ENCODE assay signal across 10 cellular contexts in the genomic region with DNA sequence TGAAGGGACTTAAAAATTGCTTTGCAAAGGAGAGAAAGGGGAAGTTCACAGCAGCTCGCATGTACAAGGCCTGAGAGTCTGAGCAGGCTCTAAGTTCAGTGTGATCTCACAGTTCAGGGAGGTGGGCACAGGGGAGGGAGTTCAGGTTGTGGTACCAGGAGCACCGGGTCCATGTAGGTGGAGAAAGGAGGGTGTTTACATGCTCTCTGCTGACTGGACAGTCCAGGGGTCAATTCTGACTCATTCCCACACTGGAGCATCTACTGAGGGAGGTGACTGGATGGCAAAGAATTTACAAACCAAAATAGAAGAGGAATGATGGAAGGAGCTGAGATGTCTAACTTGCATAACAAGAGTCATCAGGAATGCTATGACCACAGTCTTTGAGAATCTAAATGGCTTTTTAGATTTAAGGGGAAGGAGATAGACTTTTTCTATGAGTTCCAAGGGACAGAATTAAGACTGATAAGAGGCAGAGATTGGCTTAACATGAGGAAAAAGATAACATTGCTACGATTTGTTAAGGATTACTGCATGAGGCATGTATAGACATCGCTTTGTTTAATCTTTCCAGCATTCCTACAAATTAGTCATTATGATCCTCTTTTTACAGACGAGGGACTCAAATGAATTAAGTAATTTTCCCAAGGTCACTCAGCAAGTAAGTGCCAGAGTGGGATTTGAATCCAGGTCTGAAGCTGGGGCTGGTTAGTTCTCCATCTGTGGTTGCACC. TPM values are rescaled to one million over a fixed set of nuclear protein-coding genes. Genes with fewer than 3 reads are reported as not detected.
DNase-seq lines count a peak whose midpoint lies in the region; ATAC-seq and TF ChIP-seq lines count a peak whose summit lies in the region.
"Had no signal": no experiment of that assay in that cellular context is flagged by ENCODE, and none has a peak within 500 bp of the region (broad histone marks: within the 10 kb centered on the region; RNA-seq: fewer than 3 reads in every experiment).

No MANE protein-coding gene starts in this region.

- peak overlapping the region; percentile 25; the same call in 1 of the 2 replicates for H3K4me2 ChIP-seq in PC-3 (ENCODE audit: low read length)

- H3K9me2 ChIP-seq in PC-3 (replicated peaks; ENCODE audit: low read length), result no peaks in the 10 kb centered on the region

- BruUV-seq in PC-3 (replicated peaks; lab: Mats Ljungman, UMichigan), result no TSS peak

- 72 to 79% methylated on average over 5 of the region's 5 CpGs for WGBS in thyroid gland, 2 donors

- no peaks in the 10 kb centered on the region for H3K9me3 ChIP-seq in PC-3 (ENCODE audit: low read length)
- no peaks in the 10 kb centered on the region for H3K9me3 ChIP-seq in thyroid gland

- no peak overlapping the region for H2AFZ ChIP-seq in PC-3 (ENCODE audit: low read length)

- no peaks in the 10 kb centered on the region for H3K36me3 ChIP-seq in PC-3 (ENCODE audit: low read depth, low read length)
- H3K36me3 ChIP-seq in thyroid gland, result peaks cover 6 to 9% of the 10 kb centered on the region in 2 donors
- H3K36me3 ChIP-seq: WERI-Rb-1 had no signal

- intact Hi-C loops in PC-3 (cut with micrococcal nuclease) (no loop called here), thyroid gland (cut with DNase I) (no loop called here)

- peak; percentile 99 for DNase-seq in EL
- DNase-seq in PC-3, result peak; percentile 87
- no peak for DNase-seq in epithelial cell of prostate (ENCODE audit: low read depth, low spot score)
- no peak for DNase-seq in omental fat pad (ENCODE audit: low spot score)
- no peak for DNase-seq in NCI-H524 treated with DMSO at 0.1 percent for 48 hours (lab: John Stamatoyannopoulos, UW)
- DNase-seq in activated gamma-delta T cell (lab: John Stamatoyannopoulos, UW), result no peak
- DNase-seq in thyroid gland, result no peak
- DNase-seq: NCI-H2081, WERI-Rb-1 had no signal

- no peak overlapping the region for H3K9ac ChIP-seq in PC-3 (ENCODE audit: low read length)

- peaks cover 5% of the 10 kb centered on the region for H3F3A ChIP-seq in PC-3 (ENCODE audit: low read length, unreplicated experiment)

- H3K4me1 ChIP-seq in PC-3 (ENCODE audit: insufficient read depth, low read length) (peaks cover 16% of the 10 kb centered on the region), thyroid gland (no peaks in the 10 kb centered on the region)

- POLR2A ChIA-PET in PC-3 (lab: Charles Lee; ENCODE audit: unreplicated experiment), result no interaction called here

- no peak for TF ChIP-seq POLR2A in thyroid gland (IDR thresholded peaks at IDR 0.05)

- no peaks in the 10 kb centered on the region for H4K20me1 ChIP-seq in PC-3 (ENCODE audit: low read length)

- no peak for TF ChIP-seq CTCF in PC-3 (conservative IDR thresholded peaks at IDR 0.05; ENCODE audit: low read depth, low read length)
- TF ChIP-seq CTCF in omental fat pad (IDR thresholded peaks at IDR 0.05), result no peak
- TF ChIP-seq CTCF in thyroid gland (IDR thresholded peaks at IDR 0.05), result no peak

- no peaks in the 10 kb centered on the region for H3K79me2 ChIP-seq in PC-3 (ENCODE audit: low read length)

- peak; percentile 97 for ATAC-seq in PC-3
- ATAC-seq in omental fat pad (ENCODE audit: low FRiP score), result peak; percentile 94
- no peak for ATAC-seq in HG03342 (IDR thresholded peaks at IDR 0.05; ENCODE audit: unreplicated experiment)

- no peaks in the 10 kb centered on the region for H3K27me3 ChIP-seq in PC-3 (ENCODE audit: low read length)
- no peaks in the 10 kb centered on the region for H3K27me3 ChIP-seq in thyroid gland

- H3K4me3 ChIP-seq in PC-3 (ENCODE audit: low read length), result no peak overlapping the region
- no peak overlapping the region for H3K4me3 ChIP-seq in thyroid gland (replicated peaks in 1 of 3)

- CTCF ChIA-PET in PC-3 (lab: Charles Lee), result interaction anchor here (0.5 to 0.6 kb wide), 2 partner anchors 31 to 912 kb away, joined by 3 to 4 read pairs; a partner anchor contains a TSS

- H3K27ac ChIP-seq in PC-3 (ENCODE audit: low read length) (peak overlapping the region; percentile 18; the same call in 1 of the 2 replicates), epithelial cell of prostate (peak overlapping the region; percentile 50), thyroid gland (no peak overlapping the region)
- H3K27ac ChIP-seq: WERI-Rb-1 had no signal

RNA-seq across cellular contexts. Expression of a gene that starts 29.9 kb away (rescaled TPM):
- total RNA-seq in PC-3 (2014; rRNA removed) (9.3 and 10.6 TPM in 2 replicates), omental fat pad (10 to 100 TPM; 13.8 to 21.3 (median 15.7) TPM), thyroid gland (10 to 100 TPM; 25.7 to 34.5 (median 29.2) TPM)

RNA-seq across cellular contexts. Expression of a gene that starts 30.2 kb away (rescaled TPM):
- total RNA-seq in PC-3 (2014; rRNA removed), result 18.1 and 38.7 TPM in 2 replicates
- total RNA-seq in omental fat pad, result 10 to 100 TPM; 31.4 to 47.3 (median 42.2) TPM
- 100 to 1,000 TPM in 1 of 4 donors, 10 to 100 TPM in 3; 29.6 to 107 (median 52.5) TPM for total RNA-seq in thyroid gland

RNA-seq across cellular contexts. Expression of a gene that starts 47.4 kb away (rescaled TPM):
- total RNA-seq in PC-3 (2014; rRNA removed), result 12.6 and 14.2 TPM in 2 replicates
- 10 to 100 TPM; 10.2 to 34.1 (median 10.7) TPM for total RNA-seq in omental fat pad
- total RNA-seq in thyroid gland, result 10 to 100 TPM in 2 of 4 donors, 1 to 10 TPM in 2; 9.2 to 11.2 (median 9.8) TPM

Comparison
In these comparisons a context has a peak if more than half of its experiments do, and no peak if none do; other contexts are left out.
1. DNase-seq: peak in EL (single experiment) and PC-3 (single experiment); none in epithelial cell of prostate (single experiment), omental fat pad (single experiment), NCI-H524 treated with DMSO at 0.1 percent for 48 hours (single experiment), activated gamma-delta T cell (single experiment) and thyroid gland (0 of 2).
2. H3K27ac ChIP-seq: peak in PC-3 (single experiment) and epithelial cell of prostate (single experiment); none in thyroid gland (0 of 3).